ENCODE assay signal across 12 cellular contexts in genomic region chr3:141845407-141846049, GRCh38. TPM values are rescaled to one million over a fixed set of nuclear protein-coding genes. Genes with fewer than 3 reads are reported as not detected.
DNase-seq lines count a peak whose midpoint lies in the region; ATAC-seq and TF ChIP-seq lines count a peak whose summit lies in the region.
"Had no signal": no experiment of that assay in that cellular context is flagged by ENCODE, and none has a peak within 500 bp of the region (broad histone marks: within the 10 kb centered on the region; RNA-seq: fewer than 3 reads in every experiment).

No MANE protein-coding gene starts in this region.

- CTCF ChIA-PET in WTC11 (lab: Charles Lee): interaction anchor here (0.8 to 2.2 kb wide), 5 partner anchors 16 to 201 kb away, joined by 3 to 12 read pairs (median 7); no protein-coding TSS in a partner anchor

- H3K27me3 ChIP-seq in smooth muscle cell (ENCODE audit: low read depth): no peaks in the 10 kb centered on the region
- H3K27me3 ChIP-seq: esophagus squamous epithelium had no signal

- H3F3A ChIP-seq in smooth muscle cell (ENCODE audit: low read depth): no peaks in the 10 kb centered on the region

- H3K27me3 Mint-ChIP-seq in WTC11 (ENCODE audit: low read depth): no peaks in the 10 kb centered on the region; the same call in 1 of the 2 replicates
- H3K27me3 Mint-ChIP-seq in effector memory CD8-positive, alpha-beta T cell: peaks cover 0 to 9% of the 10 kb centered on the region in 2 donors

- peaks cover 10% of the 10 kb centered on the region for H3K4me1 Mint-ChIP-seq in WTC11
- peaks cover 0 to 3% of the 10 kb centered on the region in 2 donors for H3K4me1 Mint-ChIP-seq in effector memory CD8-positive, alpha-beta T cell (ENCODE audit: low read depth in 2 of 2)

- no peak overlapping the region for H3K4me3 ChIP-seq in smooth muscle cell
- H3K4me3 ChIP-seq: esophagus squamous epithelium had no signal

- 78% methylated on average over 5 of the region's 5 CpGs for WGBS in smooth muscle cell (ENCODE audit: low lambda C conversion rate)

- no peaks in the 10 kb centered on the region for H3K4me1 ChIP-seq in smooth muscle cell (ENCODE audit: low read depth)

- POLR2A ChIA-PET in WTC11 (lab: Charles Lee): no interaction called here

- no peaks in the 10 kb centered on the region for H4K20me1 ChIP-seq in smooth muscle cell (ENCODE audit: low read depth)

- H3K4me3 Mint-ChIP-seq in WTC11: no peak overlapping the region
- H3K4me3 Mint-ChIP-seq in effector memory CD8-positive, alpha-beta T cell: no peak overlapping the region
- H3K4me3 Mint-ChIP-seq: IgD-negative memory B cell had no signal

- no peak overlapping the region for H2AFZ ChIP-seq in smooth muscle cell (ENCODE audit: low read depth)

- H3K36me3 ChIP-seq in smooth muscle cell (ENCODE audit: low read depth): no peaks in the 10 kb centered on the region
- H3K36me3 ChIP-seq: esophagus squamous epithelium had no signal

- no peak overlapping the region for H3K4me2 ChIP-seq in smooth muscle cell

- no peaks in the 10 kb centered on the region for H3K9me3 ChIP-seq in smooth muscle cell (replicated peaks; ENCODE audit: low read depth)
- H3K9me3 ChIP-seq: esophagus squamous epithelium had no signal

- no peak for TF ChIP-seq CTCF in WTC11 (IDR thresholded peaks at IDR 0.05)
- TF ChIP-seq CTCF in smooth muscle cell (IDR thresholded peaks at IDR 0.05; ENCODE audit: borderline replicate concordance, insufficient read depth, poor library complexity, severe bottlenecking): no peak

- H3K79me2 ChIP-seq in smooth muscle cell (ENCODE audit: low read depth): no peaks in the 10 kb centered on the region

- no peak overlapping the region for H3K27ac ChIP-seq in smooth muscle cell (ENCODE audit: low read depth)
- H3K27ac ChIP-seq: esophagus squamous epithelium had no signal

- ATAC-seq in WTC11: peak; percentile 80
- peak; percentile 47 for ATAC-seq in effector memory CD8-positive, alpha-beta T cell (replicated peaks)
- ATAC-seq in HG03159 (IDR thresholded peaks at IDR 0.05; ENCODE audit: unreplicated experiment): no peak
- ATAC-seq in HG02884 (IDR thresholded peaks at IDR 0.05; ENCODE audit: unreplicated experiment): no peak

- H3K36me3 Mint-ChIP-seq in WTC11: no peaks in the 10 kb centered on the region
- H3K36me3 Mint-ChIP-seq in effector memory CD8-positive, alpha-beta T cell (ENCODE audit: insufficient read depth): no peaks in the 10 kb centered on the region
- H3K36me3 Mint-ChIP-seq: IgD-negative memory B cell had no signal

- no peak overlapping the region for H3K9ac ChIP-seq in smooth muscle cell (ENCODE audit: low read depth)

- H3K9me3 Mint-ChIP-seq in WTC11: peaks cover 7% of the 10 kb centered on the region; the same call in 1 of the 2 replicates
- no peaks in the 10 kb centered on the region for H3K9me3 Mint-ChIP-seq in effector memory CD8-positive, alpha-beta T cell
- H3K9me3 Mint-ChIP-seq: IgD-negative memory B cell had no signal

- DNase-seq in HuH-7.5 (ENCODE audit: low spot score) (peak; percentile 23), WTC11 (ENCODE audit: low spot score) (peak; percentile 53), NCI-H2107 treated with DMSO at 0.1 percent for 48 hours (lab: John Stamatoyannopoulos, UW; ENCODE audit: unreplicated experiment) (no peak), smooth muscle cell (lab: John Stamatoyannopoulos, UW; ENCODE audit: unreplicated experiment) (no peak)
- DNase-seq in effector memory CD8-positive, alpha-beta T cell: peak in 1 of 3 experiments; percentile 10
- peak in 2 of 3 donors; percentile 2 to 5 for DNase-seq in stimulated activated CD4-positive, alpha-beta T cell treated with anti-CD3 and anti-CD28 coated beads, TNF-alpha, amount 100 ng/mL, for 1 hour (ENCODE audit: low read depth in 3 of 3, low spot score in 1 of 3)
- DNase-seq: aorta, esophagus squamous epithelium, NCI-H510A treated with DMSO at 0.1 percent for 48 hours had no signal

- H3K27ac Mint-ChIP-seq in WTC11: no peak overlapping the region
- peak overlapping the region; percentile 20 to 26 for H3K27ac Mint-ChIP-seq in effector memory CD8-positive, alpha-beta T cell
- H3K27ac Mint-ChIP-seq: IgD-negative memory B cell had no signal

TF ChIP-seq in WTC11, 78 proteins besides CTCF, POLR2A, EP300 and RAD21 (continues in another document):
- TF ChIP-seq RELA (CRISPR knock-in tag; IDR thresholded peaks at IDR 0.05; ENCODE audit: borderline replicate concordance) (no peak), JUN (CRISPR knock-in tag; IDR thresholded peaks at IDR 0.05) (no peak), TEAD4 (CRISPR knock-in tag; IDR thresholded peaks at IDR 0.05) (no peak), ETV6 (CRISPR knock-in tag; IDR thresholded peaks at IDR 0.05) (no peak), MLX (CRISPR knock-in tag; IDR thresholded peaks at IDR 0.05) (no peak), ZNF425 (CRISPR knock-in tag; conservative IDR thresholded peaks at IDR 0.05) (no peak), STAT6 (CRISPR knock-in tag; conservative IDR thresholded peaks at IDR 0.05; ENCODE audit: low read depth) (no peak), RORB (CRISPR knock-in tag; IDR thresholded peaks at IDR 0.05) (no peak), CREM (CRISPR knock-in tag; IDR thresholded peaks at IDR 0.05) (no peak), GTF2I (CRISPR knock-in tag; conservative IDR thresholded peaks at IDR 0.05) (no peak), ATF1 (CRISPR knock-in tag; IDR thresholded peaks at IDR 0.05) (no peak), ZNF138 (CRISPR knock-in tag; conservative IDR thresholded peaks at IDR 0.05) (no peak), SMAD4 (CRISPR knock-in tag; IDR thresholded peaks at IDR 0.05) (no peak), ZBTB43 (CRISPR knock-in tag; IDR thresholded peaks at IDR 0.05) (no peak)

RNA-seq across cellular contexts. Expression of gene ATP1B3, which starts 30.9 kb away (rescaled TPM):
- total RNA-seq in WTC11 (2021) (189 to 239 TPM (median 212 TPM) in 3 replicates), smooth muscle cell (89.2 and 108 TPM in 2 replicates)
- 250 and 271 TPM in 2 replicates for polyA plus RNA-seq in smooth muscle cell

Comparison
In these comparisons a context has a peak if more than half of its experiments do, and no peak if none do; other contexts are left out.
1. DNase-seq: peak in HuH-7.5 (single experiment), WTC11 (single experiment) and stimulated activated CD4-positive, alpha-beta T cell treated with anti-CD3 and anti-CD28 coated beads, TNF-alpha, amount 100 ng/mL, for 1 hour (2 of 3); none in NCI-H2107 treated with DMSO at 0.1 percent for 48 hours (single experiment) and smooth muscle cell (single experiment).
2. ATAC-seq: peak in WTC11 (single experiment) and effector memory CD8-positive, alpha-beta T cell (single experiment); none in HG03159 (single experiment) and HG02884 (single experiment).